Comparison of ENCODE assay signal across 8 cellular contexts in genomic region chr3:44235604-44236484, GRCh38. TPM values are rescaled to one million over a fixed set of nuclear protein-coding genes. Genes with fewer than 3 reads are reported as not detected.
DNase-seq lines count a peak whose midpoint lies in the region; ATAC-seq and TF ChIP-seq lines count a peak whose summit lies in the region.

No MANE protein-coding gene starts in this region.

- peak; percentile 84 for TF ChIP-seq CTCF in epithelial cell of proximal tubule (conservative IDR thresholded peaks at IDR 0.05; ENCODE audit: low read depth, low read length)

- H3K4me3 ChIP-seq in epithelial cell of proximal tubule (ENCODE audit: low read depth, low read length), result peak overlapping the region; percentile 34

- ATAC-seq in HG03354 (IDR thresholded peaks at IDR 0.05; ENCODE audit: poor library complexity, severe bottlenecking, unreplicated experiment), result peak; percentile 71
- ATAC-seq in HG02759 (IDR thresholded peaks at IDR 0.05; ENCODE audit: unreplicated experiment), result no peak

- DNase-seq in GDM1 (lab: John Stamatoyannopoulos, UW) (peak; percentile 56), NOMO-1 (lab: John Stamatoyannopoulos, UW; ENCODE audit: unreplicated experiment in 2 of 2) (peak; percentile 92 to 94), epithelial cell of proximal tubule (ENCODE audit: low read depth) (peak; percentile 86), mucosa of gallbladder (ENCODE audit: low spot score) (peak; percentile 77)
- peak; percentile 57 for DNase-seq in activated CD8-positive, alpha-beta memory T cell treated with anti-CD3 and anti-CD28 coated beads, Interleukin-2, amount 50 U/mL, for 4 hours
- peak; percentile 10 for DNase-seq in stimulated activated CD8-positive, alpha-beta memory T cell treated with anti-CD3 and anti-CD28 coated beads, Interleukin-4, amount 100 ng/mL, for 24 hours (ENCODE audit: low read depth)

RNA-seq across cellular contexts. Expression of gene TOPAZ1, which starts 5.8 kb away (rescaled TPM):
- not detected in 2 replicates for total RNA-seq in epithelial cell of proximal tubule
- total RNA-seq in mucosa of gallbladder, result not detected

Comparison
In these comparisons a context has a peak if more than half of its experiments do, and no peak if none do; other contexts are left out.
1. DNase-seq: peak in every context shown above with its lines; median percentile 93 in NOMO-1; 86 in epithelial cell of proximal tubule; 77 in mucosa of gallbladder; 57 in activated CD8-positive, alpha-beta memory T cell treated with anti-CD3 and anti-CD28 coated beads, Interleukin-2, amount 50 U/mL, for 4 hours; 56 in GDM1; 10 in stimulated activated CD8-positive, alpha-beta memory T cell treated with anti-CD3 and anti-CD28 coated beads, Interleukin-4, amount 100 ng/mL, for 24 hours.